19 cellular contexts compared by ENCODE assay signal in the genomic region with DNA sequence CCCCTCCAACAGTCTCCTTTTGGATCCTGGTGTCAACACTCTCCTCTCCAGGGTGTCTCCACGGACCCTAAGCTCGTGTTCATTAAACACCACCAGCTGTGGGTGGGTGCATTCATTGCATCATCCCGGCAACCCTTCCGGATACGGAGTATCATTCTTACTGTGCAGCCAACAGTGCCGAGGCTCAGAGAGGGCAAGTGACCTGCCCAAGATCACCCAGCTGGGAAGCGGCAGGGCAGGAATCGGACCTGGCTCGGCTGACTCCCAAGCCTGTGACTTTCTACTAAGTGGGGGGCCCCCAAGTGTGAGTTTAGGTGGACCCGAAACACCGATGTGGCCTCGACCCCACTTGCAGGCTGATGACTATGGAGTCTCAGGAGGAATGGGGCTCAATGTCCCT. TPM values are rescaled to one million over a fixed set of nuclear protein-coding genes. Genes with fewer than 3 reads are reported as not detected.
DNase-seq lines count a peak whose midpoint lies in the region; ATAC-seq and TF ChIP-seq lines count a peak whose summit lies in the region.
"Had no signal": no experiment of that assay in that cellular context is flagged by ENCODE, and none has a peak within 500 bp of the region (broad histone marks: within the 10 kb centered on the region; RNA-seq: fewer than 3 reads in every experiment).

No MANE protein-coding gene starts in this region.

- 88% methylated on average over 12 of the region's 12 CpGs for WGBS in right cardiac atrium
- WGBS in esophagus squamous epithelium, 2 donors = 80 to 90% methylated on average over 1 to 2 of the region's 12 CpGs
- 78 to 86% (median 83%) methylated on average over 12 of the region's 12 CpGs for WGBS in psoas muscle, 3 donors

- intact Hi-C loops in right cardiac atrium (cut with DNase I) (loop anchor here in 1 of 4 donors (5.0 kb wide), 1 partner anchor 34 kb away; no protein-coding TSS in a partner anchor), esophagus squamous epithelium (cut with DNase I) (no loop called here), psoas muscle (cut with DNase I) (no loop called here)

- H3K27ac ChIP-seq in right cardiac atrium (ENCODE audit: low read length) (no peak overlapping the region), right atrium auricular region (peak overlapping the region in 1 of 2 donors; percentile 12), esophagus squamous epithelium (peak overlapping the region in 3 of 4 donors; percentile 11 to 54 (median 29)), psoas muscle (no peak overlapping the region)
- H3K27ac ChIP-seq: KMS-11 had no signal

- H3K9me3 ChIP-seq in right cardiac atrium (ENCODE audit: control insufficient read depth, low read length) (no peaks in the 10 kb centered on the region), right atrium auricular region (no peaks in the 10 kb centered on the region), esophagus squamous epithelium (no peaks in the 10 kb centered on the region), psoas muscle (no peaks in the 10 kb centered on the region)
- H3K9me3 ChIP-seq: BLaER1 treated with 17β-estradiol and CSF1 and Interleukin-3, amounts not matched to agents 10 nM and 100 nM; Peyer's patch had no signal

- H3K36me3 ChIP-seq in right atrium auricular region (peaks cover 47% of the 10 kb centered on the region), esophagus squamous epithelium (peaks cover 0 to 82% (median 0%) of the 10 kb centered on the region in 3 donors), psoas muscle (ENCODE audit: insufficient read depth in 1 of 2, low read depth in 1 of 2) (peaks cover 0 to 43% of the 10 kb centered on the region in 2 donors)

- TF ChIP-seq CTCF in right atrium auricular region (IDR thresholded peaks at IDR 0.05) (no peak), esophagus squamous epithelium (IDR thresholded peaks at IDR 0.05) (no peak), psoas muscle (IDR thresholded peaks at IDR 0.05) (no peak)

- TF ChIP-seq POLR2A in esophagus squamous epithelium (IDR thresholded peaks at IDR 0.05) = no peak

- no peaks in the 10 kb centered on the region for H3K27me3 ChIP-seq in right cardiac atrium (ENCODE audit: control insufficient read depth, insufficient read depth)
- no peaks in the 10 kb centered on the region for H3K27me3 ChIP-seq in right atrium auricular region
- H3K27me3 ChIP-seq in esophagus squamous epithelium = no peaks in the 10 kb centered on the region
- no peaks in the 10 kb centered on the region for H3K27me3 ChIP-seq in psoas muscle (ENCODE audit: insufficient read depth in 3 of 3, low read length in 2 of 3)
- H3K27me3 ChIP-seq: BLaER1 treated with 17β-estradiol and CSF1 and Interleukin-3, amounts not matched to agents 10 nM and 100 nM; Peyer's patch had no signal

- H3K4me1 ChIP-seq in right cardiac atrium (ENCODE audit: control insufficient read depth, insufficient read depth, low read length) (peaks cover 8% of the 10 kb centered on the region), right atrium auricular region (peaks cover 0 to 74% of the 10 kb centered on the region in 2 donors), esophagus squamous epithelium (peaks cover 13 to 80% (median 36%) of the 10 kb centered on the region in 3 donors), psoas muscle (peaks cover 20% of the 10 kb centered on the region)

- H3K4me3 ChIP-seq in right cardiac atrium (ENCODE audit: low read length) (no peak overlapping the region), right atrium auricular region (no peak overlapping the region), esophagus squamous epithelium (no peak overlapping the region), psoas muscle (no peak overlapping the region)
- H3K4me3 ChIP-seq: BLaER1 treated with 17β-estradiol and CSF1 and Interleukin-3, amounts not matched to agents 10 nM and 100 nM; Peyer's patch had no signal

- ATAC-seq in right cardiac atrium (no peak), psoas muscle (no peak), HG02763 (IDR thresholded peaks at IDR 0.05; ENCODE audit: unreplicated experiment) (no peak), GM21737 (IDR thresholded peaks at IDR 0.05; ENCODE audit: unreplicated experiment) (no peak)

- peak in 2 of 3 donors; percentile 48 to 49 for DNase-seq in right cardiac atrium
- no peak for DNase-seq in right atrium auricular region (ENCODE audit: low spot score)
- no peak for DNase-seq in esophagus squamous epithelium (lab: John Stamatoyannopoulos, UW)
- peak; percentile 7 to 42 for DNase-seq in psoas muscle
- no peak for DNase-seq in stimulated activated CD4-positive, alpha-beta T cell treated with anti-CD3 and anti-CD28 coated beads, Interleukin-12 subunit alpha, Interleukin-12 subunit beta, amount 100 ng/mL, for 4 hours
- no peak for DNase-seq in NAMALWA (ENCODE audit: low spot score)
- DNase-seq: CD8-positive, alpha-beta memory T cell; DMS79; H9; NCI-H1048; NCI-H1694; NCI-H510A treated with DMSO at 0.1 percent for 48 hours; Peyer's patch had no signal

RNA-seq across cellular contexts. Expression of gene H1-8, which starts 20.4 kb away (rescaled TPM):
- total RNA-seq in right cardiac atrium (not detected), right atrium auricular region (not detected), esophagus squamous epithelium (not detected), psoas muscle (not detected)
- polyA plus RNA-seq in right cardiac atrium (not detected), psoas muscle (not detected)
- total RNA-seq: CD8-positive, alpha-beta memory T cell; H9; M059J; Peyer's patch; Right ventricle myocardium superior had no signal
- polyA plus RNA-seq: CD8-positive, alpha-beta memory T cell had no signal

RNA-seq across cellular contexts. Expression of gene RHO, which starts 34.9 kb away (rescaled TPM):
- total RNA-seq in right cardiac atrium (not detected), right atrium auricular region (not detected), esophagus squamous epithelium (not detected), psoas muscle (not detected)
- polyA plus RNA-seq in right cardiac atrium (not detected), psoas muscle (under 1 TPM in 1 of 3 donors, not detected in 2; 0.01 TPM)
- total RNA-seq: CD8-positive, alpha-beta memory T cell; H9; Peyer's patch; Right ventricle myocardium superior had no signal
- polyA plus RNA-seq: CD8-positive, alpha-beta memory T cell had no signal

RNA-seq across cellular contexts. Expression of gene PLXND1, which starts 43.1 kb away (rescaled TPM):
- total RNA-seq in right cardiac atrium (100 to 1,000 TPM in 1 of 4 donors, 10 to 100 TPM in 3; 75.4 to 102 (median 84.1) TPM), right atrium auricular region (10 to 100 TPM; 44.5 to 93.1 TPM), esophagus squamous epithelium (10 to 100 TPM in 3 of 4 donors, 1 to 10 TPM in 1; 4.5 to 66.0 (median 24.4) TPM), psoas muscle (10 to 100 TPM; 28.2 to 49.9 (median 31.9) TPM)
- polyA plus RNA-seq in right cardiac atrium (89.4 TPM), psoas muscle (10 to 100 TPM; 15.5 to 24.0 (median 20.7) TPM)

Comparison
In these comparisons a context has a peak if more than half of its experiments do, and no peak if none do; other contexts are left out.
1. DNase-seq: peak in right cardiac atrium (2 of 3) and psoas muscle (2 of 2); none in right atrium auricular region (single experiment), esophagus squamous epithelium (single experiment), stimulated activated CD4-positive, alpha-beta T cell treated with anti-CD3 and anti-CD28 coated beads, Interleukin-12 subunit alpha, Interleukin-12 subunit beta, amount 100 ng/mL, for 4 hours (single experiment) and NAMALWA (single experiment).
2. H3K27ac ChIP-seq: peak in esophagus squamous epithelium (3 of 4); none in right cardiac atrium (single experiment) and psoas muscle (single experiment).